8 cellular contexts compared by ENCODE assay signal in the genomic region with DNA sequence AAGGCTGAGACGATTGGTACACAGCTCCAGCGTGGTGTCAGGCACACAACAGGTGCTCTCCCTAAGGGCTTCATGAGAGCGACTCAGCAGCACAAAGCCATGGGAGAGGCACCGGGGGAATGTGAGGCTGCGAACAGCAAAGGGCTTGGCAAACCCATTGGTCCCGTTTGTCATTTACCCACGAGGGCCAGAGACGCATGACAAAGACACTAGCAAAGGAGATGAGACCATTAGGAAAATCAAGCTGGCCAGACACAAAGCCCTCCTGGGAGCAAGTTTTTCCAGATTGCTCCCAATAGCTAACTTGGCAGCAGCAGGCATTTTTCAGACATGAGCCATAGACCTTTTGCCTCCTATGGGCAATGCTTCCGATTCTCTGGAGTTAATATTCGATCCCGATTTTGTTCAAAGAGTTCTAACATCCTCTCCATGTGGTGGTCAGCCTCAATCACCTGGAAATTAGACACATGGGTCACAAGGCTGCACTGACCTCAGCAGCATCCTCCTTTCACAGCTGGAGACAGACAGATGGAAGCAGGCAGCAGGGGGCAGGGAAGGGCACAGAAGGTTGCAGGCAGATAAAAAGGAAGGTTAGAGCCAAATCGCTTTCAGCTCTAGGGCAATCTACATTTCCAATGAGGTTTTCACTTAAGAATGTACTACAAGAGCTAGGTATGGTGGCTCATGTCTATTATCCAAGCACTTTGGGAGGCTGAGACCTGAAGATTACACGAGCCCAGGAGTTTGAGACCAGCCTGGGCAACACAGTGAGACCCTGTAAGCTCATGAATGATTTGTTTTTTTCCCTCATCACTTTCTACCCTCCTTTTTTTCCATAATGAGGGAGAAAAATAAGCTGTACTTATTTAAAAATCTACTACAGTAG. TPM values are rescaled to one million over a fixed set of nuclear protein-coding genes. Genes with fewer than 3 reads are reported as not detected.
DNase-seq lines count a peak whose midpoint lies in the region; TF ChIP-seq lines count a peak whose summit lies in the region.

No MANE protein-coding gene starts in this region.

- H3K27ac Mint-ChIP-seq in type B pancreatic cell: peak overlapping the region; percentile 55

- DNase-seq in NCI-H82 (lab: John Stamatoyannopoulos, UW): peak; percentile 14
- no peak for DNase-seq in NCI-H82 treated with DMSO at 0.1 percent for 48 hours (lab: John Stamatoyannopoulos, UW; ENCODE audit: unreplicated experiment)
- peak; percentile 79 for DNase-seq in astrocyte of the spinal cord (ENCODE audit: low read depth, low spot score)
- DNase-seq in iris pigment epithelial cell (ENCODE audit: low read depth): peak; percentile 70
- no peak for DNase-seq in type B pancreatic cell (ENCODE audit: extremely low spot score, unreplicated experiment)
- no peak for DNase-seq in NAMALWA (ENCODE audit: low spot score)
- no peak for DNase-seq in NCI-H187 treated with DMSO at 0.1 percent for 48 hours (lab: John Stamatoyannopoulos, UW)
- DNase-seq in DMS114 treated with DMSO at 0.1 percent for 48 hours (lab: John Stamatoyannopoulos, UW; ENCODE audit: unreplicated experiment): no peak

- H3K4me1 Mint-ChIP-seq in type B pancreatic cell (ENCODE audit: unreplicated experiment): peaks cover 21% of the 10 kb centered on the region

- in situ Hi-C loops in astrocyte of the spinal cord (cut with HindIII; ENCODE audit: low sequenced_read_pairs): no loop called here

- no peak overlapping the region for H3K4me3 ChIP-seq in astrocyte of the spinal cord (ENCODE audit: low read depth, low read length)

- no peaks in the 10 kb centered on the region for H3K27me3 Mint-ChIP-seq in type B pancreatic cell

- peaks cover 21% of the 10 kb centered on the region for H3K36me3 Mint-ChIP-seq in type B pancreatic cell

- no peak for TF ChIP-seq CTCF in astrocyte of the spinal cord (IDR thresholded peaks at IDR 0.05; ENCODE audit: low read depth, low read length)
- no peak for TF ChIP-seq CTCF in type B pancreatic cell (conservative IDR thresholded peaks at IDR 0.05)

- H3K4me3 Mint-ChIP-seq in type B pancreatic cell: peak overlapping the region; percentile 50

- no peaks in the 10 kb centered on the region for H3K9me3 Mint-ChIP-seq in type B pancreatic cell

RNA-seq across cellular contexts. Expression of a gene that starts 38.1 kb away (rescaled TPM):
- total RNA-seq in type B pancreatic cell (ENCODE audit: low replicate concordance): 14.6 and 18.4 TPM in 2 replicates

RNA-seq across cellular contexts. Expression of a gene that starts 40.5 kb away (rescaled TPM):
- total RNA-seq in type B pancreatic cell (ENCODE audit: low replicate concordance): 21.2 and 36.3 TPM in 2 replicates

RNA-seq across cellular contexts. Expression of a gene that starts 54.4 kb away (rescaled TPM):
- 3.4 and 8.4 TPM in 2 replicates for total RNA-seq in type B pancreatic cell (ENCODE audit: low replicate concordance)

Comparison
In these comparisons a context has a peak if more than half of its experiments do, and no peak if none do; other contexts are left out.
1. DNase-seq: peak in NCI-H82 (single experiment), astrocyte of the spinal cord (single experiment) and iris pigment epithelial cell (single experiment); none in NCI-H82 treated with DMSO at 0.1 percent for 48 hours (single experiment), type B pancreatic cell (single experiment), NAMALWA (single experiment), NCI-H187 treated with DMSO at 0.1 percent for 48 hours (single experiment) and DMS114 treated with DMSO at 0.1 percent for 48 hours (single experiment).